ENCODE assay signal across 23 cellular contexts in genomic region chr4:71711044-71711984, GRCh38.
DNase-seq lines count a peak whose midpoint lies in the region; ATAC-seq, FAIRE-seq and TF ChIP-seq lines count a peak whose summit lies in the region.
"Had no signal": no experiment of that assay in that cellular context is flagged by ENCODE, and none has a peak within 500 bp of the region (broad histone marks: within the 10 kb centered on the region; RNA-seq: fewer than 3 reads in every experiment).

No MANE protein-coding gene starts in this region.

- H3K9me3 Mint-ChIP-seq in mesothelial cell of epicardium: peaks cover 4% of the 10 kb centered on the region
- H3K9me3 Mint-ChIP-seq: activated T-cell treated with anti-CD3 and anti-CD28 coated beads, Interleukin-2, amount 50 U/mL, for 4 hours; CD14-positive monocyte; memory B cell; naive thymus-derived CD4-positive, alpha-beta T cell had no signal

- H2AFZ ChIP-seq in HepG2 (ENCODE audit: low read length): no peak overlapping the region

- no peaks in the 10 kb centered on the region for H3K27me3 Mint-ChIP-seq in mesothelial cell of epicardium (ENCODE audit: low read depth)
- H3K27me3 Mint-ChIP-seq: memory B cell had no signal

- H3K36me3 Mint-ChIP-seq in mesothelial cell of epicardium: peaks cover 3% of the 10 kb centered on the region
- H3K36me3 Mint-ChIP-seq: CD14-positive monocyte; memory B cell; naive thymus-derived CD4-positive, alpha-beta T cell had no signal

- CTCF ChIA-PET in HepG2 (lab: Yijun Ruan, JAX; ENCODE audit: low intra/inter-chr PET ratio, low total read pairs): no interaction called here

- no peak for TF ChIP-seq RAD21 in HepG2 (CRISPR knock-in tag; IDR thresholded peaks at IDR 0.05)

- in situ Hi-C loops in HepG2 (cut with HindIII; ENCODE audit: extremely low pct_ligation_motif_present, low pct_unique_long_range_greater_than_20kb): loop anchor here (10.0 to 25.0 kb wide), 2 partner anchors 487 to 1049 kb away; partner anchors contain the start of gene JCHAIN

- H3K4me3 ChIP-seq in HepG2 (replicated peaks in 1 of 3; ENCODE audit: insufficient read depth in 1 of 3, low read depth in 2 of 3, low read length in 3 of 3): no peak overlapping the region
- H3K4me3 ChIP-seq: ovary, sigmoid colon had no signal

- H3K27ac Mint-ChIP-seq in mesothelial cell of epicardium: no peak overlapping the region
- H3K27ac Mint-ChIP-seq: memory B cell; naive thymus-derived CD4-positive, alpha-beta T cell had no signal

- H3K4me2 ChIP-seq in HepG2 (ENCODE audit: low read depth, low read length): no peak overlapping the region

- no peaks in the 10 kb centered on the region for H3K79me2 ChIP-seq in HepG2 (ENCODE audit: insufficient read depth, low read length)

- H3K27ac ChIP-seq in HepG2 (ENCODE audit: extremely low read length, insufficient read depth, low read length): no peak overlapping the region
- H3K27ac ChIP-seq: HL-60, ovary, RWPE1, sigmoid colon had no signal

- POLR2A ChIA-PET in HepG2 (lab: Yijun Ruan, JAX): no interaction called here

- H3K36me3 ChIP-seq in HepG2 (replicated peaks in 1 of 2; ENCODE audit: control insufficient read depth in 1 of 2, insufficient read depth in 2 of 2, low read length in 2 of 2): no peaks in the 10 kb centered on the region
- H3K36me3 ChIP-seq: ovary, sigmoid colon had no signal

- TF ChIP-seq EP300 in HepG2 (IDR thresholded peaks at IDR 0.05; ENCODE audit: low read depth in 2 of 2, low read length in 2 of 2): no peak
- no peak for TF ChIP-seq EP300 in HepG2 (CRISPR knock-in tag; IDR thresholded peaks at IDR 0.05; ENCODE audit: borderline replicate concordance)

- no peaks in the 10 kb centered on the region for H3K4me1 ChIP-seq in HepG2 (ENCODE audit: insufficient read depth, low read length)
- H3K4me1 ChIP-seq: sigmoid colon had no signal

- intact Hi-C loops in HepG2 (cut with micrococcal nuclease; ENCODE audit: unreplicated experiment): no loop called here

- DNase-seq in SHP77 treated with DMSO at 0.1 percent for 48 hours (lab: John Stamatoyannopoulos, UW) (peak; percentile 4), SHP77 (lab: John Stamatoyannopoulos, UW) (no peak), RPMI8226 (peak; percentile 2), HepG2 (ENCODE audit: low spot score) (no peak), SKM-1 treated with dmso at 0.1 percent for 144 hours (lab: John Stamatoyannopoulos, UW; ENCODE audit: unreplicated experiment) (no peak), mesothelial cell of epicardium (ENCODE audit: low spot score in 2 of 2, unreplicated experiment in 2 of 2) (no peak), iPS-NIHi7 (ENCODE audit: extremely low spot score) (no peak)
- DNase-seq: activated CD4-positive, CD25-positive, alpha-beta regulatory T cell treated with anti-CD3 and anti-CD28 coated beads, Interleukin-2, amount 50 U/mL, for 72 hours; activated naive CD4-positive, alpha-beta T cell treated with Interleukin-2 at 50 U/mL for 16 hours; activated T-cell treated with anti-CD3 and anti-CD28 coated beads, Interleukin-2, amount 50 U/mL, for 4 hours; erythroblast; GF-D8; IMR-90; kidney; naive thymus-derived CD4-positive, alpha-beta T cell; ovary; sigmoid colon; substantia nigra had no signal

- ATAC-seq in HepG2: no peak
- ATAC-seq: activated T-cell treated with anti-CD3 and anti-CD28 coated beads, Interleukin-2, amount 50 U/mL, for 4 hours; naive thymus-derived CD4-positive, alpha-beta T cell had no signal

- WGBS in HepG2 (ENCODE audit: low lambda C conversion rate): 0% methylated on average over 2 of the region's 2 CpGs

- H4K20me1 ChIP-seq in HepG2 (ENCODE audit: insufficient read depth, low read length): no peaks in the 10 kb centered on the region

- no peaks in the 10 kb centered on the region for H3K9me3 ChIP-seq in HepG2 (ENCODE audit: low read length)
- H3K9me3 ChIP-seq: ovary, sigmoid colon had no signal

- TF ChIP-seq POLR2A in HepG2 (IDR thresholded peaks at IDR 0.05; ENCODE audit: insufficient read depth in 1 of 2, low read depth in 2 of 2, low read length in 2 of 2): no peak

- no peak for TF ChIP-seq CTCF in HepG2 (CRISPR knock-in tag; IDR thresholded peaks at IDR 0.05)
- no peak for TF ChIP-seq CTCF in mesothelial cell of epicardium (IDR thresholded peaks at IDR 0.05; ENCODE audit: unreplicated experiment)

- no peak for FAIRE-seq in HepG2 (lab: Jason Lieb, UNC)
- FAIRE-seq: frontal cortex, kidney had no signal

- BruUV-seq in HepG2 (replicated peaks; lab: Mats Ljungman, UMichigan): no TSS peak

- no peak overlapping the region for H3K4me3 Mint-ChIP-seq in mesothelial cell of epicardium
- H3K4me3 Mint-ChIP-seq: activated T-cell treated with anti-CD3 and anti-CD28 coated beads, Interleukin-2, amount 50 U/mL, for 4 hours; CD14-positive monocyte; memory B cell; naive thymus-derived CD4-positive, alpha-beta T cell had no signal

- no peak overlapping the region for H3K9ac ChIP-seq in HepG2 (ENCODE audit: insufficient read depth, low read depth, low read length)

- H3K4me1 Mint-ChIP-seq in mesothelial cell of epicardium: peaks cover 5% of the 10 kb centered on the region
- H3K4me1 Mint-ChIP-seq: CD14-positive monocyte; naive thymus-derived CD4-positive, alpha-beta T cell had no signal

- no peaks in the 10 kb centered on the region for H3K27me3 ChIP-seq in HepG2 (ENCODE audit: control insufficient read depth in 1 of 2, insufficient read depth in 2 of 2, low read length in 2 of 2)
- H3K27me3 ChIP-seq: ovary, sigmoid colon had no signal

TF ChIP-seq in HepG2, 621 proteins besides CTCF, POLR2A, EP300 and RAD21:
- no peak for TF ChIP-seq SIN3B (IDR thresholded peaks at IDR 0.05; ENCODE audit: low read length)
- peak; percentile 29; the same call in 1 of the 2 replicates for TF ChIP-seq ZNF652 (CRISPR knock-in tag; IDR thresholded peaks at IDR 0.05; ENCODE audit: borderline replicate concordance, low read depth)
- no peak for TF ChIP-seq ZNF598 (CRISPR knock-in tag; IDR thresholded peaks at IDR 0.05; ENCODE audit: borderline replicate concordance)

Comparison
In these comparisons a context has a peak if more than half of its experiments do, and no peak if none do; other contexts are left out.
1. DNase-seq: peak in SHP77 treated with DMSO at 0.1 percent for 48 hours (single experiment) and RPMI8226 (single experiment); none in SHP77 (0 of 2), HepG2 (single experiment), SKM-1 treated with dmso at 0.1 percent for 144 hours (single experiment), mesothelial cell of epicardium (0 of 2) and iPS-NIHi7 (single experiment).